23 cellular contexts compared by ENCODE assay signal in genomic region chr4:47990145-47990544, GRCh38. TPM values are rescaled to one million over a fixed set of nuclear protein-coding genes. Genes with fewer than 3 reads are reported as not detected.
A peak's percentile ranks its signal among the peaks of the same experiment; 100 is the strongest.
DNase-seq lines count a peak whose midpoint lies in the region; ATAC-seq, FAIRE-seq and TF ChIP-seq lines count a peak whose summit lies in the region.
"Had no signal": no experiment of that assay in that cellular context is flagged by ENCODE, and none has a peak within 500 bp of the region (broad histone marks: within the 10 kb centered on the region; RNA-seq: fewer than 3 reads in every experiment).

No MANE protein-coding gene starts in this region.

- no peak overlapping the region for H2BK15ac ChIP-seq in mesendoderm (replicated peaks; ENCODE audit: low read depth)

- no peak overlapping the region for H3K4me2 ChIP-seq in GM23338
- H3K4me2 ChIP-seq in K562 (ENCODE audit: insufficient read depth, low read length) = no peak overlapping the region
- no peak overlapping the region for H3K4me2 ChIP-seq in mesendoderm (ENCODE audit: low read length)

- H3K4me1 ChIP-seq in GM23338 (ENCODE audit: insufficient read depth) (no peaks in the 10 kb centered on the region), K562 (replicated peaks in 1 of 2; ENCODE audit: control insufficient read depth in 2 of 2, insufficient read depth in 2 of 2, low read length in 2 of 2) (no peaks in the 10 kb centered on the region), mesendoderm (ENCODE audit: control insufficient read depth, low read depth, low read length) (no peaks in the 10 kb centered on the region)
- H3K4me1 ChIP-seq: BE2C, Caco-2 had no signal

- H2BK5ac ChIP-seq in mesendoderm (ENCODE audit: low read length) = no peak overlapping the region

- no peak overlapping the region for H4K8ac ChIP-seq in mesendoderm (ENCODE audit: low read depth, low read length)

- no TSS peak for BruUV-seq in K562 (replicated peaks; lab: Mats Ljungman, UMichigan)

- H3K36me3 ChIP-seq in GM23338 (ENCODE audit: insufficient read depth) (peaks cover 6% of the 10 kb centered on the region; the same call in 1 of the 2 replicates), K562 (ENCODE audit: control insufficient read depth, insufficient read depth, low read length) (no peaks in the 10 kb centered on the region), mesendoderm (ENCODE audit: control insufficient read depth, insufficient read depth, low read length) (no peaks in the 10 kb centered on the region)
- H3K36me3 ChIP-seq: BE2C, HAP-1 had no signal

- H3K9me2 ChIP-seq in GM23338 (ENCODE audit: insufficient read depth) = no peaks in the 10 kb centered on the region

- no peak overlapping the region for H2BK120ac ChIP-seq in mesendoderm (ENCODE audit: low read depth, low read length)

- no peak overlapping the region for H3K4me3 Mint-ChIP-seq in GM23338
- H3K4me3 Mint-ChIP-seq: CD4-positive, alpha-beta T cell had no signal

- FAIRE-seq in K562 (lab: Jason Lieb, UNC) = no peak
- FAIRE-seq: A204.1, D721Med, GM12878 had no signal

- in situ Hi-C loops in K562 (cut with MboI) = no loop called here

- H3K27me3 ChIP-seq in GM23338 (ENCODE audit: insufficient read depth) (no peaks in the 10 kb centered on the region), K562 (ENCODE audit: control insufficient read depth in 2 of 2, insufficient read depth in 2 of 2, low read length in 2 of 2) (no peaks in the 10 kb centered on the region), mesendoderm (ENCODE audit: insufficient read depth, low read length, poor library complexity) (no peaks in the 10 kb centered on the region)

- no peaks in the 10 kb centered on the region for H3K4me1 Mint-ChIP-seq in GM23338

- CTCF ChIA-PET in K562 (lab: Yijun Ruan, JAX; ENCODE audit: low intra/inter-chr PET ratio) = no interaction called here

- H4K20me1 ChIP-seq in GM23338 (replicated peaks; ENCODE audit: insufficient read depth) (no peaks in the 10 kb centered on the region), K562 (replicated peaks; ENCODE audit: control insufficient read depth, insufficient read depth, low read length) (no peaks in the 10 kb centered on the region)

- no peaks in the 10 kb centered on the region for H3K9me1 ChIP-seq in K562 (ENCODE audit: control insufficient read depth, insufficient read depth, low read length)

- WGBS in K562 (ENCODE audit: insufficient coverage, low coverage, missing lambda C conversion rate) = 2% methylated on average over 5 of the region's 5 CpGs
- no CpG with 5 or more reads among the region's 5 CpGs for WGBS in mesendoderm (ENCODE audit: extremely low coverage, insufficient coverage, low lambda C conversion rate)

- intact Hi-C loops in K562 (cut with micrococcal nuclease) = no loop called here

- TF ChIP-seq POLR2A in K562 (conservative IDR thresholded peaks at IDR 0.05) = no peak

- H3K79me2 ChIP-seq in GM23338 (replicated peaks; ENCODE audit: insufficient read depth) (no peaks in the 10 kb centered on the region), K562 (ENCODE audit: control insufficient read depth, insufficient read depth, low read length) (no peaks in the 10 kb centered on the region), mesendoderm (ENCODE audit: control insufficient read depth, insufficient read depth, low read length) (no peaks in the 10 kb centered on the region)

- peak; percentile 28 for DNase-seq in GM23338 (ENCODE audit: low spot score)
- DNase-seq in OCI-M1 (lab: John Stamatoyannopoulos, UW) = peak; percentile 21
- DNase-seq in K562 (ENCODE audit: extremely low read depth in 1 of 4, low spot score in 3 of 4) = peak in 1 of 4 experiments; percentile 6
- peak; percentile 43 for DNase-seq in mesendoderm
- no peak for DNase-seq in HuH-7 (ENCODE audit: low spot score)
- DNase-seq: ACHN; BE2C; CD4-positive, alpha-beta T cell; DMS79 treated with DMSO at 0.1 percent for 48 hours; IMR-90; KBM-7 had no signal

- H3K4me3 ChIP-seq in GM23338 (no peak overlapping the region), K562 (no peak overlapping the region), mesendoderm (ENCODE audit: low read length) (no peak overlapping the region)
- H3K4me3 ChIP-seq: GM12878, HAP-1 had no signal

- no peak overlapping the region for H3K23ac ChIP-seq in mesendoderm (ENCODE audit: low read length)

- H3K27ac ChIP-seq in GM23338 (ENCODE audit: low read depth) = no peak overlapping the region
- H3K27ac ChIP-seq in K562 (ENCODE audit: extremely low read depth, low read depth, low read length) = no peak overlapping the region
- no peak overlapping the region for H3K27ac ChIP-seq in mesendoderm (ENCODE audit: low read depth, low read length)
- H3K27ac ChIP-seq: C4-2B, HL-60 had no signal

- POLR2A ChIA-PET in K562 (lab: Yijun Ruan, JAX) = no interaction called here

- H3K79me1 ChIP-seq in mesendoderm (ENCODE audit: low read length) = no peaks in the 10 kb centered on the region

- H3K18ac ChIP-seq in mesendoderm (ENCODE audit: low read length) = no peak overlapping the region

- H2AK5ac ChIP-seq in mesendoderm (ENCODE audit: low read length) = no peak overlapping the region

- H3K36me3 Mint-ChIP-seq in GM23338 (ENCODE audit: low read depth) = peaks cover 39% of the 10 kb centered on the region

- peaks cover 51% of the 10 kb centered on the region for H3K9me3 Mint-ChIP-seq in GM23338

- no peak overlapping the region for H3K56ac ChIP-seq in mesendoderm (ENCODE audit: low read length)

- TF ChIP-seq RAD21 in K562 (CRISPR knock-in tag; conservative IDR thresholded peaks at IDR 0.05 in 1 of 2, IDR thresholded peaks at IDR 0.05 in 1 of 2) = no peak

- ATAC-seq in GM23338 = no peak
- ATAC-seq in K562 = no peak
- ATAC-seq in HG02981 (IDR thresholded peaks at IDR 0.05; ENCODE audit: unreplicated experiment) = no peak
- ATAC-seq in esophagus mucosa = no peak
- ATAC-seq: GM12878 had no signal

- no peak for TF ChIP-seq EP300 in K562 (IDR thresholded peaks at IDR 0.05; ENCODE audit: low read length)

- H3K9ac ChIP-seq in K562 (ENCODE audit: insufficient read depth in 1 of 2, low read depth in 2 of 2, low read length in 2 of 2) (no peak overlapping the region), mesendoderm (ENCODE audit: low read length) (no peak overlapping the region)

- no peak for TF ChIP-seq CTCF in GM23338 (conservative IDR thresholded peaks at IDR 0.05; ENCODE audit: low read depth in 2 of 2)
- no peak for TF ChIP-seq CTCF in K562 (IDR thresholded peaks at IDR 0.05 in 2 of 3, conservative IDR thresholded peaks at IDR 0.05 in 1 of 3; ENCODE audit: insufficient read depth in 2 of 3, low read depth in 1 of 3, low read length in 3 of 3)

- H3K9me3 ChIP-seq in K562 (replicated peaks; ENCODE audit: control insufficient read depth, insufficient read depth, low read depth, low read length) = no peaks in the 10 kb centered on the region; the same call in 1 of the 2 replicates
- H3K9me3 ChIP-seq: BE2C, HAP-1 had no signal

- H3K27ac Mint-ChIP-seq in GM23338 = no peak overlapping the region
- H3K27ac Mint-ChIP-seq: CD4-positive, alpha-beta T cell had no signal

- no peak overlapping the region for H4K5ac ChIP-seq in mesendoderm (ENCODE audit: low read length)

- H3F3A ChIP-seq in GM23338 (replicated peaks; ENCODE audit: low read depth) = no peaks in the 10 kb centered on the region

- no peaks in the 10 kb centered on the region for H3K27me3 Mint-ChIP-seq in GM23338 (ENCODE audit: insufficient read depth, low read depth, poor library complexity)

- H2AFZ ChIP-seq in GM23338 (no peak overlapping the region), K562 (ENCODE audit: low read depth, low read length) (no peak overlapping the region)

- no peak overlapping the region for H3K4ac ChIP-seq in mesendoderm (ENCODE audit: low read depth, low read length)

RNA-seq across cellular contexts. Expression of gene CNGA1, which starts 26.3 kb away (rescaled TPM):
- total RNA-seq in GM23338 (2014; rRNA removed; shearing (Covaris generic)) = 2.0 and 3.3 TPM in 2 replicates
- polyA plus RNA-seq in GM23338 (2016; fragmentation: Nextera tagmentation; extraction: Ambion mirVana) (4.9 and 6.2 TPM in 2 replicates), K562 (2011; rRNA removed) (0.03 and 0.05 TPM in 2 replicates), K562 (2014; fragmentation: Illumina TruSeq; extraction: Trizol) (0.04 TPM in 1 of 2 replicates, not detected in the other), K562 (2014; fragmentation: Nextera tagmentation; extraction: Ambion mirVana) (not detected), K562 (2014; rRNA removed) (0.04 TPM in 1 of 2 replicates, not detected in the other)
- total RNA-seq in K562 (2011; cell fraction: chromatin; rRNA removed; ENCODE audit: low replicate concordance) = not detected in 2 replicates
- not detected in 2 replicates for total RNA-seq in K562 (2011; cell fraction: nucleolus; rRNA removed)
- 0.23 TPM in 1 of 2 replicates, not detected in the other for total RNA-seq in K562 (2011; cell fraction: nucleoplasm; rRNA removed)
- total RNA-seq in K562 (2014; rRNA removed) (not detected in 2 replicates), K562 (2014; rRNA removed; fragmentation: Illumina TruSeq; extraction: Trizol) (0.06 TPM in 1 of 2 replicates, not detected in the other), K562 (2015; rRNA removed; fragmentation: Illumina TruSeq; extraction: Trizol) (not detected in 2 replicates), K562 (2021) (0.29 TPM in 1 of 2 replicates, not detected in the other), esophagus mucosa (7.2 TPM)
- polyA plus RNA-seq in K562 (2011; cell fraction: cytosol; rRNA removed) = not detected in 2 replicates
- polyA plus RNA-seq in K562 (2011; cell fraction: nucleus; rRNA removed) = 0.27 TPM in 2 replicates
- polyA plus RNA-seq in K562 (2012) = 0.04 and 0.10 TPM in 2 replicates
- 0.09 TPM in 1 of 2 replicates, not detected in the other for polyA minus RNA-seq in K562 (2011; rRNA and poly(A)+ RNA removed)
- not detected in 2 replicates for polyA minus RNA-seq in K562 (2011; cell fraction: cytosol; rRNA and poly(A)+ RNA removed)
- polyA minus RNA-seq in K562 (2011; cell fraction: nucleus; rRNA and poly(A)+ RNA removed) = not detected in 2 replicates
- polyA plus RNA-seq in mesendoderm (2013, experiment 1 of 2) = 0.11 TPM
- 0.21 TPM for polyA plus RNA-seq in mesendoderm (2013, experiment 2 of 2)
- total RNA-seq: CD4-positive, alpha-beta T cell; G401; H4; HT1080; IMR-90 had no signal
- polyA plus RNA-seq: IMR-90 had no signal

RNA-seq across cellular contexts. Expression of gene NIPAL1, which starts 26.4 kb away (rescaled TPM):
- 8.2 and 9.2 TPM in 2 replicates for total RNA-seq in GM23338 (2014; rRNA removed; shearing (Covaris generic))
- 4.5 and 5.3 TPM in 2 replicates for polyA plus RNA-seq in GM23338 (2016; fragmentation: Nextera tagmentation; extraction: Ambion mirVana)
- 1.2 and 1.4 TPM in 2 replicates for total RNA-seq in K562 (2011; cell fraction: chromatin; rRNA removed; ENCODE audit: low replicate concordance)
- 1.1 and 1.3 TPM in 2 replicates for total RNA-seq in K562 (2011; cell fraction: nucleolus; rRNA removed)
- 0.53 and 0.73 TPM in 2 replicates for total RNA-seq in K562 (2011; cell fraction: nucleoplasm; rRNA removed)
- 0.27 and 0.98 TPM in 2 replicates for total RNA-seq in K562 (2014; rRNA removed)
- total RNA-seq in K562 (2014; rRNA removed; fragmentation: Illumina TruSeq; extraction: Trizol) = 0.11 and 0.22 TPM in 2 replicates
- total RNA-seq in K562 (2015; rRNA removed; fragmentation: Illumina TruSeq; extraction: Trizol) = 0.25 and 0.68 TPM in 2 replicates
- 0.20 and 0.72 TPM in 2 replicates for total RNA-seq in K562 (2021)
- polyA plus RNA-seq in K562 (2011; rRNA removed) = 0.30 and 0.43 TPM in 2 replicates
- 0.03 and 0.19 TPM in 2 replicates for polyA plus RNA-seq in K562 (2011; cell fraction: cytosol; rRNA removed)
- 0.58 and 0.75 TPM in 2 replicates for polyA plus RNA-seq in K562 (2011; cell fraction: nucleus; rRNA removed)
- polyA plus RNA-seq in K562 (2012) = 0.51 and 1.2 TPM in 2 replicates
- 0.28 and 0.54 TPM in 2 replicates for polyA plus RNA-seq in K562 (2014; fragmentation: Illumina TruSeq; extraction: Trizol)
- polyA plus RNA-seq in K562 (2014; fragmentation: Nextera tagmentation; extraction: Ambion mirVana) = under 1 TPM; 0.03 to 0.17 TPM
- 0.16 and 0.38 TPM in 2 replicates for polyA plus RNA-seq in K562 (2014; rRNA removed)
- 0.39 and 0.42 TPM in 2 replicates for polyA minus RNA-seq in K562 (2011; rRNA and poly(A)+ RNA removed)
- polyA minus RNA-seq in K562 (2011; cell fraction: cytosol; rRNA and poly(A)+ RNA removed) = not detected in 2 replicates
- polyA minus RNA-seq in K562 (2011; cell fraction: nucleus; rRNA and poly(A)+ RNA removed) = 1.1 and 1.2 TPM in 2 replicates
- polyA plus RNA-seq in mesendoderm (2013, experiment 1 of 2) = 2.6 TPM
- polyA plus RNA-seq in mesendoderm (2013, experiment 2 of 2) = 2.7 TPM
- total RNA-seq in esophagus mucosa = 44.2 TPM
